ENCODE assay signal across 8 cellular contexts in the genomic region with DNA sequence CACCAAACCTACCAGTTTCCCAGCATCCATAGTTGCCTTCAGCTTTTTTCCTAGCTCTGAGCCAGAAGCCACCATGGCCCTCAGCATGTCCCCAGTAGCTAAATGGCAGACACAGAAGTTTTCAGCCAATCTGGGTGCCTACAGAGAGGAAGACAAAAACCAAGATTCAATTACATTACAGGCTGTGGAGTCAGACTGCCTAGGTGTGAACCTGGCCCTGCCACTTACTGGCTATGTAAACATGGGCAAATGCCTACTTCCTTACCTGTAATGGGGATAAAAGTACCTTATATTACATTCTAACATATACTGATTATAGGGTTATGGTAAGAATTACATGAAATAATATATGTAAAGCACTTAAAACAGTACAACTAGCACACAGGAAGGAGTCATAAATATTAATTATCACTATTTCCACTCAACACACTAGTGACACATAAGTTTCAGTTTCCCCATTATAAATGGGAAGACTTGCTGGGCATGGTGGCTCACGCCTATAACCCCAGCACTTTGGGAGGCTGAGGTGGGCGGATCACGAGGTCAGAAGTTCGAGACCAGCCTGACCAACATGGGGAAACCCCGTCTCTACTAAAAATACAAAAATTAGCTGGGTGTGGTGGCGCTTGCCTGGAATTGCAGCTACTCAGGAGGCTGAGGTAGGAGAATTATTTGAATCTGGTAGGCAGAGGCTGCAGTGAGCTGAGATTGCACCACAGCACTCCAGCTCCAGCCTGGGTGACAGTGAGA. TPM values are rescaled to one million over a fixed set of nuclear protein-coding genes. Genes with fewer than 3 reads are reported as not detected.
DNase-seq lines count a peak whose midpoint lies in the region; ATAC-seq and TF ChIP-seq lines count a peak whose summit lies in the region.
"Not testable (repeated sequence)": the region's sequence is repeated elsewhere in the genome, so short reads cannot be mapped to it uniquely, and the experiment has no call there.

No MANE protein-coding gene starts in this region.

- H3K4me1 ChIP-seq in colonic mucosa, result not testable (repeated sequence)
- peaks cover under 1 to 12% of the 10 kb centered on the region in 2 experiments for H3K4me1 ChIP-seq in neutrophil (ENCODE audit: control insufficient read depth in 1 of 2, insufficient read depth in 1 of 2, low read depth in 1 of 2, low read length in 1 of 2)

- peak overlapping the region; percentile 57 for H3K27ac ChIP-seq in colonic mucosa
- H3K27ac ChIP-seq in neutrophil, result peak overlapping the region; percentile 19

- not testable (repeated sequence) for H3K27me3 Mint-ChIP-seq in WTC11 (ENCODE audit: low read depth); activated T-helper 2 cell treated with anti-CD3 and anti-CD28 coated beads, Interferon-gamma antibody, Interleukin-2, Interleukin-4, amounts not matched to agents 10 μg/mL and 5 μg/mL and 100 μg/mL, durations not matched to agents 14 hours and 24 hours and 36 hours (ENCODE audit: low read depth); stimulated activated naive B cell treated with anti-CD40 and anti-IgM and Interleukin-4, amounts not matched to agents 10 μg/mL and 1 μg/mL and 100 μg/mL, for 72 hours

- H3K4me3 ChIP-seq in GM12865 (ENCODE audit: low read depth, low read length); colonic mucosa; neutrophil (ENCODE audit: low read depth in 1 of 2, low read length in 1 of 2): not testable (repeated sequence)

- not testable (repeated sequence) for H3K4me3 Mint-ChIP-seq in WTC11; activated T-helper 2 cell treated with anti-CD3 and anti-CD28 coated beads, Interferon-gamma antibody, Interleukin-2, Interleukin-4, amounts not matched to agents 10 μg/mL and 5 μg/mL and 100 μg/mL, durations not matched to agents 14 hours and 24 hours and 36 hours (ENCODE audit: low read depth)
- H3K4me3 Mint-ChIP-seq in stimulated activated naive B cell treated with anti-CD40 and anti-IgM and Interleukin-4, amounts not matched to agents 10 μg/mL and 1 μg/mL and 100 μg/mL, for 72 hours, result peak overlapping the region in 1 of 2 donors; percentile 22

- POLR2A ChIA-PET in WTC11 (lab: Charles Lee), result interaction anchor here (0.5 to 0.7 kb wide), 2 partner anchors 195 to 1260 kb away, joined by 3 to 7 read pairs; no protein-coding TSS in a partner anchor

- TF ChIP-seq CTCF in GM12865 (IDR thresholded peaks at IDR 0.05; ENCODE audit: insufficient read depth, low read depth, low read length, missing control alignments); WTC11 (IDR thresholded peaks at IDR 0.05); colonic mucosa (IDR thresholded peaks at IDR 0.05); neutrophil (IDR thresholded peaks at IDR 0.05): not testable (repeated sequence)

- ATAC-seq in WTC11, result not testable (repeated sequence)
- ATAC-seq in stimulated activated naive B cell treated with anti-CD40 and anti-IgM and Interleukin-4, amounts not matched to agents 10 μg/mL and 1 μg/mL and 100 μg/mL, for 72 hours (replicated peaks), result peak; percentile 68 to 80

- H3K9ac ChIP-seq in colonic mucosa (ENCODE audit: low read depth in 2 of 2, low read length in 2 of 2), result not testable (repeated sequence)

- not testable (repeated sequence) for H3K27me3 ChIP-seq in colonic mucosa, neutrophil

- peak overlapping the region; percentile 45; the same call in 1 of the 2 replicates for H3K27ac Mint-ChIP-seq in WTC11
- H3K27ac Mint-ChIP-seq in activated T-helper 2 cell treated with anti-CD3 and anti-CD28 coated beads, Interferon-gamma antibody, Interleukin-2, Interleukin-4, amounts not matched to agents 10 μg/mL and 5 μg/mL and 100 μg/mL, durations not matched to agents 14 hours and 24 hours and 36 hours, result peak overlapping the region; percentile 70
- H3K27ac Mint-ChIP-seq in stimulated activated naive B cell treated with anti-CD40 and anti-IgM and Interleukin-4, amounts not matched to agents 10 μg/mL and 1 μg/mL and 100 μg/mL, for 72 hours, result peak overlapping the region; percentile 83

- not testable (repeated sequence) for H3K9me3 Mint-ChIP-seq in WTC11; activated T-helper 2 cell treated with anti-CD3 and anti-CD28 coated beads, Interferon-gamma antibody, Interleukin-2, Interleukin-4, amounts not matched to agents 10 μg/mL and 5 μg/mL and 100 μg/mL, durations not matched to agents 14 hours and 24 hours and 36 hours; stimulated activated naive B cell treated with anti-CD40 and anti-IgM and Interleukin-4, amounts not matched to agents 10 μg/mL and 1 μg/mL and 100 μg/mL, for 72 hours

- CTCF ChIA-PET in WTC11 (lab: Charles Lee), result interaction anchor here (0.6 to 1.4 kb wide), 7 partner anchors 26 to 1874 kb away, joined by 3 to 8 read pairs (median 3); partner anchors contain the start of gene AZIN2

- DNase-seq in GM12865 (ENCODE audit: low read depth), result peak; percentile 42
- DNase-seq in WTC11 (ENCODE audit: low spot score); activated T-helper 2 cell treated with anti-CD3 and anti-CD28 coated beads, Interferon-gamma antibody, Interleukin-2, Interleukin-4, amounts not matched to agents 10 μg/mL and 5 μg/mL and 100 μg/mL, durations not matched to agents 14 hours and 24 hours and 36 hours (ENCODE audit: low spot score); colonic mucosa: not testable (repeated sequence)
- DNase-seq in activated CD8-positive, alpha-beta memory T cell treated with anti-CD3 and anti-CD28 coated beads for 24 hours, result peak; percentile 87
- DNase-seq in stimulated activated CD4-positive, alpha-beta T cell treated with anti-CD3 and anti-CD28 coated beads, Interleukin-4, amount 100 ng/mL, for 48 hours (ENCODE audit: low read depth in 2 of 2), result peak; percentile 56 to 65
- DNase-seq in stimulated activated naive B cell treated with anti-CD40 and anti-IgM and Interleukin-4, amounts not matched to agents 10 μg/mL and 1 μg/mL and 100 μg/mL, for 72 hours, result peak; percentile 30

- not testable (repeated sequence) for H3K36me3 ChIP-seq in colonic mucosa
- peaks cover 23% of the 10 kb centered on the region for H3K36me3 ChIP-seq in neutrophil

- H3K36me3 Mint-ChIP-seq in WTC11, result peaks cover 44% of the 10 kb centered on the region
- peaks cover 78% of the 10 kb centered on the region for H3K36me3 Mint-ChIP-seq in activated T-helper 2 cell treated with anti-CD3 and anti-CD28 coated beads, Interferon-gamma antibody, Interleukin-2, Interleukin-4, amounts not matched to agents 10 μg/mL and 5 μg/mL and 100 μg/mL, durations not matched to agents 14 hours and 24 hours and 36 hours (ENCODE audit: low read depth)
- H3K36me3 Mint-ChIP-seq in stimulated activated naive B cell treated with anti-CD40 and anti-IgM and Interleukin-4, amounts not matched to agents 10 μg/mL and 1 μg/mL and 100 μg/mL, for 72 hours, result peaks cover 29 to 43% of the 10 kb centered on the region in 2 donors

- peaks cover 33% of the 10 kb centered on the region for H3K4me1 Mint-ChIP-seq in WTC11
- peaks cover 45% of the 10 kb centered on the region for H3K4me1 Mint-ChIP-seq in activated T-helper 2 cell treated with anti-CD3 and anti-CD28 coated beads, Interferon-gamma antibody, Interleukin-2, Interleukin-4, amounts not matched to agents 10 μg/mL and 5 μg/mL and 100 μg/mL, durations not matched to agents 14 hours and 24 hours and 36 hours (ENCODE audit: low read depth)
- H3K4me1 Mint-ChIP-seq in stimulated activated naive B cell treated with anti-CD40 and anti-IgM and Interleukin-4, amounts not matched to agents 10 μg/mL and 1 μg/mL and 100 μg/mL, for 72 hours, result peaks cover 19 to 49% of the 10 kb centered on the region in 2 donors

- H3K9me3 ChIP-seq in colonic mucosa, neutrophil: not testable (repeated sequence)

- intact Hi-C loops in activated T-helper 2 cell treated with anti-CD3 and anti-CD28 coated beads, Interferon-gamma antibody, Interleukin-2, Interleukin-4, amounts not matched to agents 10 μg/mL and 5 μg/mL and 100 μg/mL, durations not matched to agents 14 hours and 24 hours and 36 hours (cut with micrococcal nuclease), result loop anchor here (2.0 kb wide), 2 partner anchors 36 to 60 kb away; partner anchors contain the start of gene RNF19B
- intact Hi-C loops in colonic mucosa (cut with DNase I), result not testable (repeated sequence)

RNA-seq across cellular contexts. Expression of gene AK2, which starts 12.1 kb away (rescaled TPM):
- 124 to 132 TPM (median 130 TPM) in 3 replicates for total RNA-seq in WTC11 (2021)
- total RNA-seq in activated T-helper 2 cell treated with anti-CD3 and anti-CD28 coated beads, Interferon-gamma antibody, Interleukin-2, Interleukin-4, amounts not matched to agents 10 μg/mL and 5 μg/mL and 100 μg/mL, durations not matched to agents 14 hours and 24 hours and 36 hours, result 349 TPM in 2 replicates
- 100 to 1,000 TPM; 206 to 243 TPM for total RNA-seq in colonic mucosa

RNA-seq across cellular contexts. Expression of gene AZIN2, which starts 56.3 kb away (rescaled TPM):
- 0.89 to 1.7 TPM (median 1.1 TPM) in 3 replicates for total RNA-seq in WTC11 (2021)
- total RNA-seq in activated T-helper 2 cell treated with anti-CD3 and anti-CD28 coated beads, Interferon-gamma antibody, Interleukin-2, Interleukin-4, amounts not matched to agents 10 μg/mL and 5 μg/mL and 100 μg/mL, durations not matched to agents 14 hours and 24 hours and 36 hours, result 2.4 and 2.9 TPM in 2 replicates
- 10 to 100 TPM; 10.2 to 21.4 TPM for total RNA-seq in colonic mucosa

RNA-seq across cellular contexts. Expression of gene RNF19B, which starts 60.0 kb away (rescaled TPM):
- total RNA-seq in WTC11 (2021) (14.8 to 21.9 TPM (median 15.4 TPM) in 3 replicates), colonic mucosa (100 to 1,000 TPM in 1 of 2 donors, 10 to 100 TPM in 1; 44.4 to 106 TPM)
- 50.4 and 52.5 TPM in 2 replicates for total RNA-seq in activated T-helper 2 cell treated with anti-CD3 and anti-CD28 coated beads, Interferon-gamma antibody, Interleukin-2, Interleukin-4, amounts not matched to agents 10 μg/mL and 5 μg/mL and 100 μg/mL, durations not matched to agents 14 hours and 24 hours and 36 hours
